25 cellular contexts compared by ENCODE assay signal in genomic region chr17:1271020-1271423, GRCh38. TPM values are rescaled to one million over a fixed set of nuclear protein-coding genes. Genes with fewer than 3 reads are reported as not detected.
"Had no signal": no experiment of that assay in that cellular context is flagged by ENCODE, and none has a peak within 500 bp of the region (broad histone marks: within the 10 kb centered on the region; RNA-seq: fewer than 3 reads in every experiment).

No MANE protein-coding gene starts in this region.

- H3K27ac ChIP-seq: colonic mucosa, esophagus squamous epithelium, gastroesophageal sphincter, neutrophil, sigmoid colon, skin epidermis, tibial artery, upper lobe of left lung, vagina had no signal

- H3K4me3 ChIP-seq: colonic mucosa, lung, skin epidermis, tibial artery, upper lobe of left lung had no signal

- DNase-seq: colonic mucosa; effector memory CD4-positive, alpha-beta T cell; esophagus squamous epithelium; glutamatergic neuron; kidney; left cardiac atrium; left ventricle myocardium superior; naive thymus-derived CD4-positive, alpha-beta T cell; nephron progenitor cell; sigmoid colon; stimulated activated CD4-positive, alpha-beta T cell treated with anti-CD3 and anti-CD28 coated beads, Interleukin-12 subunit alpha, Interleukin-12 subunit beta, amount 100 ng/mL, for 4 hours; stimulated activated naive CD4-positive, alpha-beta T cell treated with Interleukin-2 at 50 U/mL for 16 hours; tibial artery had no signal

- H3K9me3 ChIP-seq: colonic mucosa, esophagus squamous epithelium, gastroesophageal sphincter, neutrophil, sigmoid colon, tibial artery, upper lobe of left lung, vagina had no signal

- H3K4me3 Mint-ChIP-seq: naive thymus-derived CD4-positive, alpha-beta T cell; nephron progenitor cell had no signal

- ATAC-seq: gastroesophageal sphincter; left cardiac atrium; left ventricle myocardium superior; naive thymus-derived CD4-positive, alpha-beta T cell had no signal

- H3K9me3 Mint-ChIP-seq: nephron progenitor cell had no signal

- H3K27ac Mint-ChIP-seq: naive thymus-derived CD4-positive, alpha-beta T cell; nephron progenitor cell had no signal

- H3K36me3 ChIP-seq: colonic mucosa, esophagus squamous epithelium, gastroesophageal sphincter, neutrophil, sigmoid colon, tibial artery, upper lobe of left lung, vagina had no signal

- H3K27me3 ChIP-seq: vagina had no signal

- FAIRE-seq: kidney had no signal

- H3K36me3 Mint-ChIP-seq: naive thymus-derived CD4-positive, alpha-beta T cell had no signal

RNA-seq across cellular contexts. Expression of gene BHLHA9, which starts 0.8 kb away (rescaled TPM):
- total RNA-seq: colonic mucosa; epithelial cell of proximal tubule; esophagus squamous epithelium; gastroesophageal sphincter; kidney; left cardiac atrium; left ventricle myocardium superior; lung; mesenteric fat pad; mononuclear cell; naive thymus-derived CD4-positive, alpha-beta T cell; osteocyte; pulmonary artery endothelial cell; sigmoid colon; upper lobe of left lung; vagina had no signal
- polyA plus RNA-seq: lung; naive thymus-derived CD4-positive, alpha-beta T cell; sigmoid colon had no signal

RNA-seq across cellular contexts. Expression of gene TRARG1, which starts 8.4 kb away (rescaled TPM):
- total RNA-seq: epithelial cell of proximal tubule, esophagus squamous epithelium, kidney, lung, mononuclear cell, osteocyte, pulmonary artery endothelial cell, temporal lobe, upper lobe of left lung had no signal
- polyA plus RNA-seq: naive thymus-derived CD4-positive, alpha-beta T cell had no signal
